Comparison of ENCODE assay signal across 16 cellular contexts in the genomic region with DNA sequence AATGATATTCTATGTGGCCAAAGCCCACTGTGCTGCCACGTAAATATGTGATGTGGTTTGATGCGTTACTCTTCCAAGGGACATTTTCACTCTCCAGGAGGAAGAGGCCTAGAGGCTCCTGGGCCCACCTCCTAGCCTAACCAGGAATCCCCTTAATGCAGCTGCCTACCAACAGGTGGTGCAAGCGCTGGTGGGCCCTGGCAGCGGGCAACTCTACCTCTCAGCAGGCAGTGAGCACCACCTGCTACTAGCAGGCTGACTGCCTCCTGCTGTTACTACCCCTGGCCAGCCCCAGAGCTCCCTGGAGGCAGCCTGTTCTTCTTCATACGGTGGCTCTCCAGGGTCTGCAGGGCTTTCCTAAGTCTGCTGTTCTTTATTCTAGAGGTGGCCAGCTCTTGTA.
A peak's percentile ranks its signal among the peaks of the same experiment; 100 is the strongest.
DNase-seq lines count a peak whose midpoint lies in the region; ATAC-seq, FAIRE-seq and TF ChIP-seq lines count a peak whose summit lies in the region.
"Had no signal": no experiment of that assay in that cellular context is flagged by ENCODE, and none has a peak within 500 bp of the region (broad histone marks: within the 10 kb centered on the region; RNA-seq: fewer than 3 reads in every experiment).

No MANE protein-coding gene starts in this region.

- H3K9ac ChIP-seq in neuronal stem cell (ENCODE audit: low read depth, low read length, poor library complexity) = peak overlapping the region; percentile 25

- H3K79me1 ChIP-seq in neuronal stem cell (ENCODE audit: low read depth, low read length) = no peaks in the 10 kb centered on the region

- H2BK5ac ChIP-seq in neuronal stem cell (ENCODE audit: low read length) = no peak overlapping the region

- no peak overlapping the region for H2BK12ac ChIP-seq in neuronal stem cell (ENCODE audit: low read length)

- no peak overlapping the region for H4K8ac ChIP-seq in neuronal stem cell (ENCODE audit: low read depth, low read length)

- no peak overlapping the region for H2AK5ac ChIP-seq in neuronal stem cell (ENCODE audit: low read depth, low read length)

- no peaks in the 10 kb centered on the region for H3K9me3 ChIP-seq in Panc1 (ENCODE audit: control insufficient read depth, insufficient read depth, low read depth, low read length)
- H3K9me3 ChIP-seq in neuronal stem cell (replicated peaks in 1 of 2; ENCODE audit: control insufficient read depth in 2 of 2, insufficient read depth in 1 of 2, low read depth in 1 of 2, low read length in 2 of 2) = no peaks in the 10 kb centered on the region
- H3K9me3 ChIP-seq: BE2C, SJCRH30 had no signal

- intact Hi-C loops in Panc1 (cut with micrococcal nuclease; ENCODE audit: unreplicated experiment) = no loop called here

- H3K4ac ChIP-seq in neuronal stem cell (ENCODE audit: low read length) = no peak overlapping the region

- DNase-seq in NCI-H2171 treated with DMSO at 0.1 percent for 48 hours (lab: John Stamatoyannopoulos, UW) = peak; percentile 55
- no peak for DNase-seq in NCI-H2171 (lab: John Stamatoyannopoulos, UW)
- peak; percentile 2 for DNase-seq in NAMALWA (ENCODE audit: low spot score)
- no peak for DNase-seq in Panc1 (ENCODE audit: low read depth, low spot score)
- DNase-seq in neuronal stem cell (ENCODE audit: low spot score) = no peak
- no peak for DNase-seq in DMS53 (lab: John Stamatoyannopoulos, UW)
- DNase-seq in RCC 7860 (ENCODE audit: low spot score) = no peak
- no peak for DNase-seq in D721Med (ENCODE audit: insufficient read length, low spot score)
- DNase-seq: BE2C; CD4-positive, alpha-beta T cell; DMS79 treated with DMSO at 0.1 percent for 48 hours; NCI-H1092; NCI-H187 treated with DMSO at 0.1 percent for 48 hours; T-helper 17 cell had no signal

- TF ChIP-seq CTCF in Panc1 (IDR thresholded peaks at IDR 0.05) = no peak
- TF ChIP-seq CTCF in D721Med (IDR thresholded peaks at IDR 0.05; ENCODE audit: insufficient read depth, missing control alignments) = no peak

- H2AFZ ChIP-seq in neuronal stem cell (ENCODE audit: low read length) = no peak overlapping the region

- peak; percentile 31; the same call in 1 of the 2 replicates for ATAC-seq in Panc1
- ATAC-seq: T-helper 17 cell had no signal

- in situ Hi-C loops in Panc1 (cut with HindIII; ENCODE audit: low pct_unique_long_range_greater_than_20kb, low sequenced_read_pairs) = no loop called here

- no peak overlapping the region for H2BK120ac ChIP-seq in neuronal stem cell (ENCODE audit: low read depth, low read length)

- WGBS in neuronal stem cell (ENCODE audit: extremely low coverage in 2 of 2, insufficient read length in 2 of 2, insufficient replicate concordance in 1 of 2), 2 donors = no CpG with 5 or more reads among the region's 5 CpGs

- CTCF ChIA-PET in Panc1 (lab: Charles Lee) = no interaction called here

- no peak overlapping the region for H3K4me3 ChIP-seq in Panc1 (ENCODE audit: low read depth in 2 of 2, low read length in 2 of 2)
- H3K4me3 ChIP-seq in neuronal stem cell (ENCODE audit: low read length in 2 of 2) = no peak overlapping the region
- H3K4me3 ChIP-seq: SJCRH30 had no signal

- H3K14ac ChIP-seq in neuronal stem cell (ENCODE audit: low read length) = no peak overlapping the region

- H3K36me3 ChIP-seq in Panc1 (ENCODE audit: control insufficient read depth, insufficient read depth, low read length) = no peaks in the 10 kb centered on the region
- H3K36me3 ChIP-seq in neuronal stem cell (replicated peaks in 1 of 2; ENCODE audit: control insufficient read depth in 2 of 2, insufficient read depth in 2 of 2, low read length in 2 of 2) = no peaks in the 10 kb centered on the region
- H3K36me3 ChIP-seq: BE2C, SJCRH30 had no signal

- POLR2A ChIA-PET in Panc1 (lab: Charles Lee) = no interaction called here

- H2BK15ac ChIP-seq in neuronal stem cell (ENCODE audit: low read length) = no peak overlapping the region

- H3K27ac ChIP-seq in Panc1 (ENCODE audit: low read length) (no peak overlapping the region), neuronal stem cell (replicated peaks; ENCODE audit: low read length) (no peak overlapping the region)
- H3K27ac ChIP-seq: 22Rv1, SJCRH30 had no signal

- no peak overlapping the region for H3K4me2 ChIP-seq in neuronal stem cell (ENCODE audit: insufficient read depth, low read length, poor library complexity, severe bottlenecking)

- H3K27me3 ChIP-seq in Panc1 (ENCODE audit: control insufficient read depth, insufficient read depth, low read length) (peaks cover 12% of the 10 kb centered on the region), neuronal stem cell (ENCODE audit: control insufficient read depth in 3 of 3, insufficient read depth in 3 of 3, low read depth in 1 of 3, low read length in 3 of 3) (peaks cover 0 to 5% (median 0%) of the 10 kb centered on the region in 3 experiments)
- H3K27me3 ChIP-seq: BE2C, SJCRH30 had no signal

- H3K4me1 ChIP-seq in Panc1 (ENCODE audit: control insufficient read depth, insufficient read depth, low read length) = no peaks in the 10 kb centered on the region
- H3K4me1 ChIP-seq in neuronal stem cell (ENCODE audit: control insufficient read depth in 2 of 2, insufficient read depth in 1 of 2, low read depth in 1 of 2, low read length in 2 of 2) = no peaks in the 10 kb centered on the region
- H3K4me1 ChIP-seq: BE2C, SJCRH30 had no signal

- FAIRE-seq in RCC 7860 (lab: Jason Lieb, UNC) (no peak), D721Med (lab: Jason Lieb, UNC) (no peak)

- no peak overlapping the region for H4K91ac ChIP-seq in neuronal stem cell (ENCODE audit: low read depth, low read length, poor library complexity)

- H3K18ac ChIP-seq in neuronal stem cell (ENCODE audit: low read length) = no peak overlapping the region

- no TSS peak for BruUV-seq in Panc1 (replicated peaks; lab: Mats Ljungman, UMichigan)

- no peak overlapping the region for H3K23ac ChIP-seq in neuronal stem cell (ENCODE audit: low read depth, low read length, poor library complexity)

Comparison
In these comparisons a context has a peak if more than half of its experiments do, and no peak if none do; other contexts are left out.
1. DNase-seq: peak in NCI-H2171 treated with DMSO at 0.1 percent for 48 hours (single experiment) and NAMALWA (single experiment); none in NCI-H2171 (single experiment), Panc1 (single experiment), neuronal stem cell (single experiment), DMS53 (single experiment), RCC 7860 (single experiment) and D721Med (single experiment).